Comparison of ENCODE assay signal across 22 cellular contexts in genomic region chr12:84034891-84035290, GRCh38.
"Had no signal": no experiment of that assay in that cellular context is flagged by ENCODE, and none has a peak within 500 bp of the region (broad histone marks: within the 10 kb centered on the region; RNA-seq: fewer than 3 reads in every experiment).

No MANE protein-coding gene starts in this region.

- H3K9me3 ChIP-seq: MG63 had no signal

- H3K4me3 ChIP-seq: MG63, SJSA1, SK-N-MC had no signal

- DNase-seq: KBM-7, MG63, NCI-H1092, NCI-H1105 treated with DMSO at 0.1 percent for 48 hours, NCI-H1417 treated with DMSO at 0.1 percent for 48 hours, NCI-H146, NCI-H1694 treated with DMSO at 0.1 percent for 48 hours, NCI-H2029, NCI-H2081 treated with DMSO at 0.1 percent for 48 hours, NCI-H2171, NCI-H226, NCI-H446, NCI-H510A, NCI-H524 treated with DMSO at 0.1 percent for 48 hours, NCI-H69, NCI-H774, Right ventricle myocardium superior, RPMI8226, SIG-M5 had no signal

- H3K36me3 ChIP-seq: MG63, SJSA1 had no signal

- H3K4me1 ChIP-seq: SJSA1 had no signal

- H3K27ac ChIP-seq: HL-60, SJSA1, SK-N-MC had no signal

- H3K27me3 ChIP-seq: MG63, SJSA1 had no signal
